In genomic region chr12:109650808-109651207, GRCh38 we compare ENCODE assay signal across 24 cellular contexts.
"Had no signal": no experiment of that assay in that cellular context is flagged by ENCODE, and none has a peak within 500 bp of the region (broad histone marks: within the 10 kb centered on the region; RNA-seq: fewer than 3 reads in every experiment).

No MANE protein-coding gene starts in this region.

- H3K4me3 ChIP-seq: adrenal gland, ascending aorta, heart left ventricle, transverse colon, uterus had no signal

- ATAC-seq: activated CD4-positive, alpha-beta T cell treated with anti-CD3 and anti-CD28 coated beads for 36 hours; activated T-helper 17 cell treated with anti-CD3 and anti-CD28 coated beads, Interleukin-2, amount 50 U/mL, for 72 hours; heart left ventricle; left cardiac atrium; sciatic nerve; stimulated activated naive B cell treated with anti-CD40 and anti-IgM and Interleukin-4, amounts not matched to agents 10 μg/mL and 1 μg/mL and 100 μg/mL, for 72 hours; WTC11 had no signal

- H3K4me3 Mint-ChIP-seq: activated CD4-positive, alpha-beta T cell treated with anti-CD3 and anti-CD28 coated beads for 36 hours; activated naive CD8-positive, alpha-beta T cell; activated T-cell treated with anti-CD3 and anti-CD28 coated beads, Interleukin-2, amount 50 U/mL, for 24 hours; activated T-helper 17 cell treated with anti-CD3 and anti-CD28 coated beads, Interleukin-2, amount 50 U/mL, for 72 hours; dendritic cell treated with granulocyte-macrophage colony-stimulating factor and Interleukin-4, amounts not matched to agents 40 ng/mL and 50 ng/mL, for 4 days; memory B cell; stimulated activated naive B cell treated with anti-CD40 and anti-IgM and Interleukin-4, amounts not matched to agents 10 μg/mL and 1 μg/mL and 100 μg/mL, for 72 hours; WTC11 had no signal

- H3K36me3 Mint-ChIP-seq: activated naive CD8-positive, alpha-beta T cell; memory B cell; stimulated activated naive B cell treated with anti-CD40 and anti-IgM and Interleukin-4, amounts not matched to agents 10 μg/mL and 1 μg/mL and 100 μg/mL, for 72 hours; WTC11 had no signal

- H3K9me3 Mint-ChIP-seq: activated T-cell treated with anti-CD3 and anti-CD28 coated beads, Interleukin-2, amount 50 U/mL, for 24 hours; activated T-helper 17 cell treated with anti-CD3 and anti-CD28 coated beads, Interleukin-2, amount 50 U/mL, for 72 hours; dendritic cell treated with granulocyte-macrophage colony-stimulating factor and Interleukin-4, amounts not matched to agents 40 ng/mL and 50 ng/mL, for 4 days; memory B cell; stimulated activated naive B cell treated with anti-CD40 and anti-IgM and Interleukin-4, amounts not matched to agents 10 μg/mL and 1 μg/mL and 100 μg/mL, for 72 hours; WTC11 had no signal

- H3K27ac ChIP-seq: adrenal gland, ascending aorta, brain microvascular endothelial cell, heart left ventricle, transverse colon, uterus had no signal

- H3K4me1 ChIP-seq: adrenal gland, ascending aorta, transverse colon, uterus had no signal

- DNase-seq: activated CD4-positive, alpha-beta T cell treated with anti-CD3 and anti-CD28 coated beads for 36 hours; activated CD4-positive, alpha-beta T cell treated with anti-CD3 and anti-CD28 coated beads, Interleukin-2, amount 50 U/mL, for 4 hours; activated CD8-positive, alpha-beta memory T cell treated with anti-CD3 and anti-CD28 coated beads for 24 hours; activated CD8-positive, alpha-beta memory T cell treated with anti-CD3 and anti-CD28 coated beads, Interleukin-2, amount 50 U/mL, for 4 hours; activated naive CD4-positive, alpha-beta T cell; activated T-cell treated with anti-CD3 and anti-CD28 coated beads, Interleukin-2, amount 50 U/mL, for 24 hours; adrenal gland; brain microvascular endothelial cell; caudate nucleus; effector CD4-positive, alpha-beta T cell; heart left ventricle; left cardiac atrium; small intestine; stimulated activated CD4-positive, alpha-beta T cell treated with anti-CD3 and anti-CD28 coated beads, Interleukin-15, amount 100 ng/mL, for 24 hours; stimulated activated naive B cell treated with anti-CD40 and anti-IgM and Interleukin-4, amounts not matched to agents 10 μg/mL and 1 μg/mL and 100 μg/mL, for 72 hours; transverse colon; uterus had no signal

- H3K36me3 ChIP-seq: adrenal gland, ascending aorta, brain microvascular endothelial cell, heart left ventricle, transverse colon, uterus had no signal

- H3K27ac Mint-ChIP-seq: activated CD4-positive, alpha-beta T cell treated with anti-CD3 and anti-CD28 coated beads for 36 hours; activated naive CD8-positive, alpha-beta T cell; activated T-cell treated with anti-CD3 and anti-CD28 coated beads, Interleukin-2, amount 50 U/mL, for 24 hours; activated T-helper 17 cell treated with anti-CD3 and anti-CD28 coated beads, Interleukin-2, amount 50 U/mL, for 72 hours; dendritic cell treated with granulocyte-macrophage colony-stimulating factor and Interleukin-4, amounts not matched to agents 40 ng/mL and 50 ng/mL, for 4 days; memory B cell; stimulated activated naive B cell treated with anti-CD40 and anti-IgM and Interleukin-4, amounts not matched to agents 10 μg/mL and 1 μg/mL and 100 μg/mL, for 72 hours; WTC11 had no signal

- H3K9me3 ChIP-seq: adrenal gland, ascending aorta, heart left ventricle, transverse colon, uterus had no signal

- H3K4me1 Mint-ChIP-seq: activated CD4-positive, alpha-beta T cell treated with anti-CD3 and anti-CD28 coated beads for 36 hours; activated T-helper 17 cell treated with anti-CD3 and anti-CD28 coated beads, Interleukin-2, amount 50 U/mL, for 72 hours; memory B cell; stimulated activated naive B cell treated with anti-CD40 and anti-IgM and Interleukin-4, amounts not matched to agents 10 μg/mL and 1 μg/mL and 100 μg/mL, for 72 hours had no signal

- H3K27me3 ChIP-seq: adrenal gland, ascending aorta, transverse colon, uterus had no signal
